ENCODE assay signal across 15 cellular contexts in the genomic region with DNA sequence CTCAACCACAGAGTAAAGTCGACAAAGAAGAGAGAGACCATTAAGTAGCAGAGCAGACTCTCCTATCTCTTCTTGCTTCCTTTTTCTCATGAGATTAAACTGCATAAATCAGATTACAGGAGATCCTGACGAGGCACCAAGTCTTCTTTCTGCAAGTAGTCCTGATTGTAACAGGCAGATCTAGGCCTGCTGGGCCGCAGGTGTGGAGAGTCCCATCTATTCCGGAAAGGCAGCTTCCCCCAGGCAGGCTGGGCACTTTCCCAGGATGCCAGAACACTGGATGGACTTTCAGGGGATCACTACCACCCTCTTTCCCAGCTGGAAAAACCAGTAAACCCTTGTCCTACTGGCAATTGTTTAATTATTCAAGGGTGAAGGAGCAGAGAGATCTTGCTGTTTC.
"Had no signal": no experiment of that assay in that cellular context is flagged by ENCODE, and none has a peak within 500 bp of the region (broad histone marks: within the 10 kb centered on the region; RNA-seq: fewer than 3 reads in every experiment).

No MANE protein-coding gene starts in this region.

- H3K4me3 ChIP-seq: cardiac muscle cell, coronary artery, left lung had no signal

- H3K27ac Mint-ChIP-seq: activated naive CD8-positive, alpha-beta T cell treated with anti-CD3 and anti-CD28 coated beads, Interleukin-2, amount 10 ng/mL, durations not matched to agents 7 days and 5 days; natural killer cell had no signal

- H3K4me1 Mint-ChIP-seq: activated naive CD8-positive, alpha-beta T cell treated with anti-CD3 and anti-CD28 coated beads, Interleukin-2, amount 10 ng/mL, durations not matched to agents 7 days and 5 days; natural killer cell had no signal

- DNase-seq: activated CD4-positive, CD25-positive, alpha-beta regulatory T cell treated with anti-CD3 and anti-CD28 coated beads, Interleukin-2, amount 50 U/mL, for 72 hours; activated naive CD4-positive, alpha-beta T cell; activated naive CD8-positive, alpha-beta T cell treated with anti-CD3 and anti-CD28 coated beads, Interleukin-2, amount 10 ng/mL, durations not matched to agents 7 days and 5 days; activated T-cell treated with anti-CD3 and anti-CD28 coated beads for 4 hours; aorta; hippocampal formation; kidney; left lung; natural killer cell; occipital lobe; right cardiac atrium; stimulated activated naive CD8-positive, alpha-beta T cell treated with anti-CD3 and anti-CD28 coated beads, Interleukin-15, Interleukin-2, amounts not matched to agents 100 U/mL and 50 U/mL, for 24 hours had no signal

- H3K36me3 Mint-ChIP-seq: activated naive CD8-positive, alpha-beta T cell treated with anti-CD3 and anti-CD28 coated beads, Interleukin-2, amount 10 ng/mL, durations not matched to agents 7 days and 5 days; natural killer cell had no signal

- H3K4me3 Mint-ChIP-seq: activated naive CD8-positive, alpha-beta T cell treated with anti-CD3 and anti-CD28 coated beads, Interleukin-2, amount 10 ng/mL, durations not matched to agents 7 days and 5 days; natural killer cell had no signal

- H3K36me3 ChIP-seq: cardiac muscle cell, left lung had no signal

- H3K27ac ChIP-seq: cardiac muscle cell, coronary artery, left lung had no signal

- H3K27me3 Mint-ChIP-seq: activated naive CD8-positive, alpha-beta T cell treated with anti-CD3 and anti-CD28 coated beads, Interleukin-2, amount 10 ng/mL, durations not matched to agents 7 days and 5 days had no signal

- H3K9me3 Mint-ChIP-seq: activated naive CD8-positive, alpha-beta T cell treated with anti-CD3 and anti-CD28 coated beads, Interleukin-2, amount 10 ng/mL, durations not matched to agents 7 days and 5 days; natural killer cell had no signal

- ATAC-seq: esophagus mucosa; left lung; natural killer cell; right cardiac atrium; stimulated activated naive CD8-positive, alpha-beta T cell treated with anti-CD3 and anti-CD28 coated beads, Interleukin-15, Interleukin-2, amounts not matched to agents 100 U/mL and 50 U/mL, for 24 hours had no signal

- H3K9me3 ChIP-seq: left lung had no signal

- H3K27me3 ChIP-seq: cardiac muscle cell, left lung had no signal
